In genomic region chr1:8311068-8311718, GRCh38 we compare ENCODE assay signal across 1 cellular context.
TF ChIP-seq lines count a peak whose summit lies in the region.

No MANE protein-coding gene starts in this region.

TF ChIP-seq in liver, 16 proteins besides CTCF, POLR2A, EP300 and RAD21 (continued from another document):
- TF ChIP-seq ZBTB33 (IDR thresholded peaks at IDR 0.05) (no peak), HNF4A (conservative IDR thresholded peaks at IDR 0.05) (no peak), NR2F2 (IDR thresholded peaks at IDR 0.05) (no peak), ATF3 (IDR thresholded peaks at IDR 0.05) (no peak), RXRA (IDR thresholded peaks at IDR 0.05) (no peak), HNF4G (IDR thresholded peaks at IDR 0.05) (no peak), EGR1 (IDR thresholded peaks at IDR 0.05; ENCODE audit: low read depth in 2 of 2) (no peak)
